In the genomic region with DNA sequence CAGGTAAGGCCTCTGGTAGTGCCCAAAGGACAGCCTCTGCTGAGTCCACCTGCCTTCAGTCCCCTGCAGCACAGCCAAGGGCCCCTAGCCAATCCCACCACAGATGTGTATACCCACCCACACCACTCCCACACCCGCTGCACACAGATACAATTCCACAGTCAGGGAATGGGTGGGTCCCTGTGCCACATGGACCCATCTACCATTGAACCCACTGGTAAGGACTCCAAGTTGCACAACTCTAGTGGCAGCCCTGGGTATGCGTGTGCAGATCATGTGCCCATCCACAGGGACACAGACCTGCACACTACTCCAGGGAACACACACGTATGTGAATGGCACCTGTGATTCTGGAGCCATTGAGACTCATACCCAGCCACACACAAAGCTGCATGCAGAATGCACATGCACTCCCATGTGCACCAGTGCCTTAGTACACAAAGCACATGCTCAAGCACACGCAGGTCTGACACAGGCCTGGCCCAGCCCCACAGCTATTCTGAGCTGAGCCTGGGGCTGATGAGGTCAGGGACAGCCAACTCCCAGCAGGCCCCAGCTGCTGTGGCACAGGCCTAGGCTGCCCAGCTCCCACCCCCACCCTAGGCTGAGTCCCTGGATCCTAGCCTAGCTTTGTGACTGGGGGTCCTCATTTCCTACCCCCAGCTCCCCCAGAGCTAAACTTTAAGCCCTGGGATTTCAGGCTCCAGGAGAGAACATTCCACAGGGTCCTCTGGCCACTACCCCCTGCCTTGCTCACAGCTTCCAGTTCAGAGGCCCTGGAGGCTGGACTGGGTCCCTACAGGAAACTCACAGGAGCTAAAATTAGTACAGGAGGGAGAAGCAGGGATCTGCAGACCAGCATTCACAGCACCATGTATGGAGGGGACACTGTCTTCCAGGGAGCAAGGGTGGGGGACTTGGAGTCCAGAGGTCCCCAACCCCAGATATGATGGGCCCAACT, we compare ENCODE assay signal across 11 cellular contexts. TPM values are rescaled to one million over a fixed set of nuclear protein-coding genes. Genes with fewer than 3 reads are reported as not detected.
DNase-seq lines count a peak whose midpoint lies in the region; ATAC-seq and TF ChIP-seq lines count a peak whose summit lies in the region.
"Had no signal": no experiment of that assay in that cellular context is flagged by ENCODE, and none has a peak within 500 bp of the region (broad histone marks: within the 10 kb centered on the region; RNA-seq: fewer than 3 reads in every experiment).

No MANE protein-coding gene starts in this region.

- WGBS in esophagus muscularis mucosa, result 67% methylated on average over 3 of the region's 4 CpGs

- H3K4me3 ChIP-seq in esophagus muscularis mucosa, result no peak overlapping the region
- H3K4me3 ChIP-seq: neural progenitor cell had no signal

- POLR2A ChIA-PET in CD4-positive, alpha-beta T cell (lab: Charles Lee), result interaction anchor here (0.6 kb wide), 1 partner anchor 648 kb away, joined by 3 read pairs; no protein-coding TSS in a partner anchor
- POLR2A ChIA-PET in naive thymus-derived CD8-positive, alpha-beta T cell (lab: Charles Lee), result interaction anchor here (1.1 kb wide), 1 partner anchor 149 kb away, joined by 4 read pairs; no protein-coding TSS in a partner anchor

- no peaks in the 10 kb centered on the region for H3K36me3 ChIP-seq in esophagus muscularis mucosa
- H3K36me3 ChIP-seq: neural progenitor cell had no signal

- no peaks in the 10 kb centered on the region for H3K9me3 Mint-ChIP-seq in CD4-positive, alpha-beta T cell
- no peaks in the 10 kb centered on the region for H3K9me3 Mint-ChIP-seq in naive thymus-derived CD8-positive, alpha-beta T cell
- H3K9me3 Mint-ChIP-seq: neural progenitor cell; stimulated activated memory B cell treated with anti-CD40 and anti-IgM and Interleukin-4, amounts not matched to agents 10 μg/mL and 1 μg/mL and 100 μg/mL, for 72 hours had no signal

- no peak for TF ChIP-seq POLR2A in esophagus muscularis mucosa (IDR thresholded peaks at IDR 0.05; ENCODE audit: low read depth)

- CTCF ChIA-PET in CD4-positive, alpha-beta T cell (lab: Charles Lee), result no interaction called here

- ATAC-seq in CD4-positive, alpha-beta T cell (ENCODE audit: poor library complexity), result no peak
- ATAC-seq in T-helper 17 cell (no peak), GM18498 (IDR thresholded peaks at IDR 0.05; ENCODE audit: unreplicated experiment) (no peak)
- ATAC-seq in naive thymus-derived CD8-positive, alpha-beta T cell, result no peak
- ATAC-seq: stimulated activated memory B cell treated with anti-CD40 and anti-IgM and Interleukin-4, amounts not matched to agents 10 μg/mL and 1 μg/mL and 100 μg/mL, for 72 hours had no signal

- peak overlapping the region; percentile 64 for H3K27ac ChIP-seq in CD4-positive, alpha-beta T cell (ENCODE audit: low read depth, low read length)
- peak overlapping the region; percentile 59 to 82 (median 74) for H3K27ac ChIP-seq in esophagus muscularis mucosa (replicated peaks in 1 of 4)
- H3K27ac ChIP-seq: neural progenitor cell had no signal

- peak overlapping the region; percentile 90 for H3K27ac Mint-ChIP-seq in CD4-positive, alpha-beta T cell
- peak overlapping the region; percentile 83 for H3K27ac Mint-ChIP-seq in T-helper 17 cell
- peak overlapping the region; percentile 51 to 94 (median 86) for H3K27ac Mint-ChIP-seq in naive thymus-derived CD8-positive, alpha-beta T cell

- peaks cover 84% of the 10 kb centered on the region for H3K4me1 Mint-ChIP-seq in CD4-positive, alpha-beta T cell (ENCODE audit: low read depth)
- peaks cover 42% of the 10 kb centered on the region for H3K4me1 Mint-ChIP-seq in T-helper 17 cell
- peaks cover 27 to 60% (median 42%) of the 10 kb centered on the region in 4 donors for H3K4me1 Mint-ChIP-seq in naive thymus-derived CD8-positive, alpha-beta T cell

- peaks cover 75 to 85% (median 81%) of the 10 kb centered on the region in 4 donors for H3K4me1 ChIP-seq in esophagus muscularis mucosa

- H3K9me3 ChIP-seq in CD4-positive, alpha-beta T cell (ENCODE audit: control insufficient read depth, low read length), result no peaks in the 10 kb centered on the region
- H3K9me3 ChIP-seq in T-helper 17 cell (ENCODE audit: control insufficient read depth, low read length, poor library complexity, severe bottlenecking) (no peaks in the 10 kb centered on the region), esophagus muscularis mucosa (no peaks in the 10 kb centered on the region)

- no peak for TF ChIP-seq CTCF in CD4-positive, alpha-beta T cell (IDR thresholded peaks at IDR 0.05)
- TF ChIP-seq CTCF in esophagus muscularis mucosa (IDR thresholded peaks at IDR 0.05), result no peak

- H3K36me3 Mint-ChIP-seq in CD4-positive, alpha-beta T cell (ENCODE audit: low read depth), result no peaks in the 10 kb centered on the region
- H3K36me3 Mint-ChIP-seq in T-helper 17 cell (ENCODE audit: low read depth), result no peaks in the 10 kb centered on the region
- no peaks in the 10 kb centered on the region for H3K36me3 Mint-ChIP-seq in naive thymus-derived CD8-positive, alpha-beta T cell
- H3K36me3 Mint-ChIP-seq: neural progenitor cell; stimulated activated memory B cell treated with anti-CD40 and anti-IgM and Interleukin-4, amounts not matched to agents 10 μg/mL and 1 μg/mL and 100 μg/mL, for 72 hours had no signal

- DNase-seq in CD4-positive, alpha-beta T cell, result no peak
- DNase-seq in T-helper 17 cell (no peak), esophagus muscularis mucosa (ENCODE audit: extremely low spot score) (no peak), putamen (ENCODE audit: low spot score) (no peak), ureter (ENCODE audit: low spot score) (no peak), NCI-H1694 treated with DMSO at 0.1 percent for 48 hours (lab: John Stamatoyannopoulos, UW) (no peak)
- DNase-seq in naive thymus-derived CD8-positive, alpha-beta T cell, result no peak
- DNase-seq: HCEC 1CT had no signal

- intact Hi-C loops in CD4-positive, alpha-beta T cell (cut with DNase I, micrococcal nuclease), result loop anchor here in 1 of 2 experiments (10.0 kb wide), 1 partner anchor 469 kb away; a partner anchor contains a TSS
- intact Hi-C loops in esophagus muscularis mucosa (cut with DNase I), result no loop called here

- H3K4me3 Mint-ChIP-seq in CD4-positive, alpha-beta T cell, result peak overlapping the region; percentile 84
- H3K4me3 Mint-ChIP-seq in T-helper 17 cell, result peak overlapping the region; percentile 92
- peak overlapping the region in 9 of 10 donors; percentile 20 to 84 (median 72) for H3K4me3 Mint-ChIP-seq in naive thymus-derived CD8-positive, alpha-beta T cell
- H3K4me3 Mint-ChIP-seq: neural progenitor cell; stimulated activated memory B cell treated with anti-CD40 and anti-IgM and Interleukin-4, amounts not matched to agents 10 μg/mL and 1 μg/mL and 100 μg/mL, for 72 hours had no signal

- H3K27me3 ChIP-seq in CD4-positive, alpha-beta T cell (ENCODE audit: control insufficient read depth, insufficient read depth, low read length), result no peaks in the 10 kb centered on the region
- H3K27me3 ChIP-seq in esophagus muscularis mucosa, result peaks cover 0 to 2% (median 0%) of the 10 kb centered on the region in 4 donors

- no peak for TF ChIP-seq EP300 in esophagus muscularis mucosa (IDR thresholded peaks at IDR 0.05)

- H3K27me3 Mint-ChIP-seq in CD4-positive, alpha-beta T cell, result no peaks in the 10 kb centered on the region
- no peaks in the 10 kb centered on the region for H3K27me3 Mint-ChIP-seq in T-helper 17 cell
- H3K27me3 Mint-ChIP-seq in naive thymus-derived CD8-positive, alpha-beta T cell, result peaks cover 0 to 1% (median 0%) of the 10 kb centered on the region in 5 donors

RNA-seq across cellular contexts. Expression of a gene that starts 2.8 kb away (rescaled TPM):
- 10 to 100 TPM; 45.8 to 47.6 TPM for total RNA-seq in CD4-positive, alpha-beta T cell
- total RNA-seq in T-helper 17 cell (10 to 100 TPM; 21.1 to 38.4 TPM), esophagus muscularis mucosa (10 to 100 TPM in 2 of 4 donors, 1 to 10 TPM in 2; 3.3 to 11.8 (median 10.8) TPM), ureter (64.5 TPM)
- total RNA-seq in naive thymus-derived CD8-positive, alpha-beta T cell, result 10 to 100 TPM in 1 of 2 experiments, 1 to 10 TPM in 1; 9.1 to 10.2 TPM
- 1 to 10 TPM in 1 of 3 donors, under 1 TPM in 2; 0.48 to 1.2 (median 0.85) TPM for polyA plus RNA-seq in naive thymus-derived CD8-positive, alpha-beta T cell

RNA-seq across cellular contexts. Expression of a gene that starts 5.0 kb away (rescaled TPM):
- 1 to 10 TPM in 1 of 2 experiments, under 1 TPM in 1; 0.92 to 1.2 TPM for total RNA-seq in CD4-positive, alpha-beta T cell
- total RNA-seq in T-helper 17 cell (1 to 10 TPM in 1 of 2 donors, under 1 TPM in 1; 0.86 to 1.3 TPM), esophagus muscularis mucosa (1 to 10 TPM in 1 of 4 donors, under 1 TPM in 2, not detected in 1; 0.33 to 1.2 (median 0.69) TPM), ureter (1.0 TPM)
- total RNA-seq in naive thymus-derived CD8-positive, alpha-beta T cell, result 1 to 10 TPM; 2.1 to 2.2 TPM
- 1 to 10 TPM in 2 of 3 donors, under 1 TPM in 1; 0.29 to 1.4 (median 1.1) TPM for polyA plus RNA-seq in naive thymus-derived CD8-positive, alpha-beta T cell

RNA-seq across cellular contexts. Expression of a gene that starts 21.4 kb away (rescaled TPM):
- total RNA-seq in CD4-positive, alpha-beta T cell, result not detected
- not detected for total RNA-seq in T-helper 17 cell
- total RNA-seq in esophagus muscularis mucosa, result under 1 TPM in 3 of 4 donors, not detected in 1; 0.32 to 0.46 (median 0.42) TPM
- not detected for total RNA-seq in naive thymus-derived CD8-positive, alpha-beta T cell
- under 1 TPM in 1 of 3 donors, not detected in 2; 0.05 TPM for polyA plus RNA-seq in naive thymus-derived CD8-positive, alpha-beta T cell
- total RNA-seq in ureter, result 1.6 TPM
